Comparison of ENCODE assay signal across 22 cellular contexts in genomic region chr10:60420991-60421894, GRCh38. TPM values are rescaled to one million over a fixed set of nuclear protein-coding genes. Genes with fewer than 3 reads are reported as not detected.
DNase-seq lines count a peak whose midpoint lies in the region; TF ChIP-seq lines count a peak whose summit lies in the region.
"Had no signal": no experiment of that assay in that cellular context is flagged by ENCODE, and none has a peak within 500 bp of the region (broad histone marks: within the 10 kb centered on the region; RNA-seq: fewer than 3 reads in every experiment).

No MANE protein-coding gene starts in this region.

- no peak overlapping the region for H3K9ac ChIP-seq in SK-N-MC (ENCODE audit: insufficient read length)
- H3K9ac ChIP-seq: BLaER1 treated with 17β-estradiol and CSF1 and Interleukin-3, amounts not matched to agents 10 nM and 100 nM had no signal

- no peaks in the 10 kb centered on the region for H3K27me3 ChIP-seq in prostate gland (replicated peaks; ENCODE audit: insufficient read depth)
- H3K27me3 ChIP-seq: BLaER1 treated with 17β-estradiol and CSF1 and Interleukin-3, amounts not matched to agents 10 nM and 100 nM; esophagus squamous epithelium; gastrocnemius medialis; sigmoid colon had no signal

- no peaks in the 10 kb centered on the region for H3K9me3 Mint-ChIP-seq in nephron
- H3K9me3 Mint-ChIP-seq: activated naive CD4-positive, alpha-beta T cell treated with anti-CD3 and anti-CD28 coated beads, Interleukin-2, amount 50 U/mL, for 72 hours; neural crest cell; T-helper 1 cell treated with Interleukin-12 subunit alpha and Interleukin-12 subunit beta and Interleukin-4 antibody, amounts not matched to agents 30 μg/mL and 1 μg/mL, for 36 hours had no signal

- H3K4me3 Mint-ChIP-seq in nephron = no peak overlapping the region
- H3K4me3 Mint-ChIP-seq: activated CD4-positive, alpha-beta T cell treated with anti-CD3 and anti-CD28 coated beads for 36 hours; neural crest cell; T-helper 1 cell treated with Interleukin-12 subunit alpha and Interleukin-12 subunit beta and Interleukin-4 antibody, amounts not matched to agents 30 μg/mL and 1 μg/mL, for 36 hours had no signal

- H3K27ac ChIP-seq in SK-N-MC (no peak overlapping the region), prostate gland (no peak overlapping the region)
- H3K27ac ChIP-seq: BLaER1 treated with 17β-estradiol and CSF1 and Interleukin-3, amounts not matched to agents 10 nM and 100 nM; esophagus squamous epithelium; gastrocnemius medialis; HL-60; sigmoid colon had no signal

- H3K9me3 ChIP-seq in SK-N-MC (ENCODE audit: low read depth, low read length) = no peaks in the 10 kb centered on the region
- no peaks in the 10 kb centered on the region for H3K9me3 ChIP-seq in prostate gland
- H3K9me3 ChIP-seq: BLaER1 treated with 17β-estradiol and CSF1 and Interleukin-3, amounts not matched to agents 10 nM and 100 nM; esophagus squamous epithelium; gastrocnemius medialis; sigmoid colon had no signal

- no peak for TF ChIP-seq POLR2A in NB4 (IDR thresholded peaks at IDR 0.05; ENCODE audit: extremely low read depth, insufficient read length)
- TF ChIP-seq POLR2A in prostate gland (IDR thresholded peaks at IDR 0.05) = no peak

- no peak overlapping the region for H3K4me3 ChIP-seq in NB4 (ENCODE audit: low read depth, low read length)
- H3K4me3 ChIP-seq in SK-N-MC = no peak overlapping the region
- H3K4me3 ChIP-seq in fibroblast of the aortic adventitia (ENCODE audit: low read depth, low read length) = no peak overlapping the region
- H3K4me3 ChIP-seq in prostate gland = no peak overlapping the region
- H3K4me3 ChIP-seq: BLaER1 treated with 17β-estradiol and CSF1 and Interleukin-3, amounts not matched to agents 10 nM and 100 nM; esophagus squamous epithelium; gastrocnemius medialis; GM12878; sigmoid colon had no signal

- 77% methylated on average over 5 of the region's 5 CpGs for WGBS in prostate gland

- DNase-seq in NB4 (ENCODE audit: low read depth) (peak; percentile 10), SK-N-MC (ENCODE audit: low read depth, low spot score) (peak; percentile 8), fibroblast of the aortic adventitia (ENCODE audit: low read depth) (peak; percentile 59), prostate gland (ENCODE audit: low spot score) (no peak), nucleus accumbens (lab: John Stamatoyannopoulos, UW) (no peak)
- no peak for DNase-seq in stimulated activated CD8-positive, alpha-beta memory T cell treated with anti-CD3 and anti-CD28 coated beads, Interleukin-4, amount 100 ng/mL, for 48 hours
- DNase-seq: activated CD4-positive, alpha-beta T cell treated with anti-CD3 and anti-CD28 coated beads for 36 hours; esophagus squamous epithelium; gastrocnemius medialis; HCEC 1CT; Kasumi-1; sigmoid colon; stimulated activated CD4-positive, alpha-beta T cell treated with anti-CD3 and anti-CD28 coated beads, Interleukin-12 subunit alpha, Interleukin-12 subunit beta, amount 100 ng/mL, for 4 hours; stimulated activated CD4-positive, alpha-beta T cell treated with anti-CD3 and anti-CD28 coated beads, Interleukin-4, amount 100 ng/mL, for 24 hours; trophoblast cell had no signal

- intact Hi-C loops in prostate gland (cut with DNase I) = no loop called here

- peak overlapping the region in 2 of 3 experiments; percentile 42 to 75 for H3K27ac Mint-ChIP-seq in nephron
- H3K27ac Mint-ChIP-seq: activated CD4-positive, alpha-beta T cell treated with anti-CD3 and anti-CD28 coated beads for 36 hours; activated naive CD4-positive, alpha-beta T cell treated with anti-CD3 and anti-CD28 coated beads, Interleukin-2, amount 50 U/mL, for 72 hours; T-helper 1 cell treated with Interleukin-12 subunit alpha and Interleukin-12 subunit beta and Interleukin-4 antibody, amounts not matched to agents 30 μg/mL and 1 μg/mL, for 36 hours had no signal

- H3K36me3 ChIP-seq in SK-N-MC (ENCODE audit: insufficient read depth, low read length) (no peaks in the 10 kb centered on the region), prostate gland (no peaks in the 10 kb centered on the region)
- H3K36me3 ChIP-seq: BLaER1 treated with 17β-estradiol and CSF1 and Interleukin-3, amounts not matched to agents 10 nM and 100 nM; esophagus squamous epithelium; gastrocnemius medialis; sigmoid colon had no signal

- H3K4me1 Mint-ChIP-seq in nephron = peaks cover 15% of the 10 kb centered on the region
- H3K4me1 Mint-ChIP-seq: neural crest cell had no signal

- no peak for TF ChIP-seq CTCF in NB4 (IDR thresholded peaks at IDR 0.05; ENCODE audit: low read depth, low read length)
- TF ChIP-seq CTCF in fibroblast of the aortic adventitia (IDR thresholded peaks at IDR 0.05; ENCODE audit: insufficient read depth, low read length) = no peak
- no peak for TF ChIP-seq CTCF in nephron (IDR thresholded peaks at IDR 0.05; ENCODE audit: unreplicated experiment in 3 of 3)
- TF ChIP-seq CTCF in prostate gland (IDR thresholded peaks at IDR 0.05) = no peak

- no peaks in the 10 kb centered on the region for H3K36me3 Mint-ChIP-seq in nephron (ENCODE audit: low read depth)
- H3K36me3 Mint-ChIP-seq: activated naive CD4-positive, alpha-beta T cell treated with anti-CD3 and anti-CD28 coated beads, Interleukin-2, amount 50 U/mL, for 72 hours had no signal

- H3K27me3 Mint-ChIP-seq in nephron (ENCODE audit: low read depth) = peaks cover 5% of the 10 kb centered on the region
- H3K27me3 Mint-ChIP-seq: activated CD4-positive, alpha-beta T cell treated with anti-CD3 and anti-CD28 coated beads for 36 hours had no signal

- H3K4me1 ChIP-seq in prostate gland (replicated peaks) = no peaks in the 10 kb centered on the region
- H3K4me1 ChIP-seq: gastrocnemius medialis had no signal

RNA-seq across cellular contexts. Expression of gene ANK3, which starts 31.6 kb away (rescaled TPM):
- total RNA-seq in fibroblast of the aortic adventitia (ENCODE audit: low replicate concordance) = 248 and 658 TPM in 2 replicates
- 10 to 100 TPM; 46.0 to 47.8 TPM for total RNA-seq in prostate gland

Comparison
In these comparisons a context has a peak if more than half of its experiments do, and no peak if none do; other contexts are left out.
1. DNase-seq: peak in NB4 (single experiment), SK-N-MC (single experiment) and fibroblast of the aortic adventitia (single experiment); none in prostate gland (single experiment), stimulated activated CD8-positive, alpha-beta memory T cell treated with anti-CD3 and anti-CD28 coated beads, Interleukin-4, amount 100 ng/mL, for 48 hours (single experiment) and nucleus accumbens (0 of 56).